Comparison of ENCODE assay signal across 21 cellular contexts in genomic region chr16:28014851-28015250, GRCh38. TPM values are rescaled to one million over a fixed set of nuclear protein-coding genes. Genes with fewer than 3 reads are reported as not detected.
DNase-seq lines count a peak whose midpoint lies in the region; TF ChIP-seq lines count a peak whose summit lies in the region.
"Had no signal": no experiment of that assay in that cellular context is flagged by ENCODE, and none has a peak within 500 bp of the region (broad histone marks: within the 10 kb centered on the region; RNA-seq: fewer than 3 reads in every experiment).

No MANE protein-coding gene starts in this region.

- H3K36me3 ChIP-seq in osteoblast (ENCODE audit: insufficient read depth, low read length), result no peaks in the 10 kb centered on the region
- no peaks in the 10 kb centered on the region for H3K36me3 ChIP-seq in GM23248 (ENCODE audit: low read depth)
- H3K36me3 ChIP-seq in BE2C, result no peaks in the 10 kb centered on the region
- H3K36me3 ChIP-seq: BLaER1 treated with 17β-estradiol and CSF1 and Interleukin-3, amounts not matched to agents 10 nM and 100 nM had no signal

- 59 to 73% methylated on average over 3 of the region's 3 CpGs for whole genome bisulfite sequencing in GM23248 (ENCODE audit: low coverage in 1 of 2, low lambda C conversion rate in 2 of 2, missing lambda C conversion rate in 2 of 2), 2 experiments

- peaks cover 4% of the 10 kb centered on the region; the same call in 1 of the 2 replicates for H3F3A ChIP-seq in GM23248 (ENCODE audit: insufficient read depth)

- H3K27ac ChIP-seq in osteoblast (ENCODE audit: low read depth, low read length) (no peak overlapping the region), GM23248 (no peak overlapping the region)
- H3K27ac ChIP-seq: C4-2B had no signal

- peaks cover 5% of the 10 kb centered on the region for H3K9me3 ChIP-seq in osteoblast (ENCODE audit: low read depth, low read length)
- H3K9me3 ChIP-seq in GM23248 (ENCODE audit: low read depth), result no peaks in the 10 kb centered on the region
- H3K9me3 ChIP-seq in BE2C, result no peaks in the 10 kb centered on the region
- H3K9me3 ChIP-seq: Caco-2 had no signal

- H3K4me2 ChIP-seq in osteoblast (ENCODE audit: insufficient read depth, low read length) (no peak overlapping the region), GM23248 (ENCODE audit: unreplicated experiment) (no peak overlapping the region)
- H3K4me2 ChIP-seq: BLaER1 treated with 17β-estradiol and CSF1 and Interleukin-3, amounts not matched to agents 10 nM and 100 nM had no signal

- H3K9ac ChIP-seq in GM23248, result no peak overlapping the region
- H3K9ac ChIP-seq: BLaER1 treated with 17β-estradiol and CSF1 and Interleukin-3, amounts not matched to agents 10 nM and 100 nM had no signal

- peaks cover 22% of the 10 kb centered on the region for H3K4me1 ChIP-seq in osteoblast (ENCODE audit: insufficient read depth, low read length)
- H3K4me1 ChIP-seq in GM23248 (ENCODE audit: insufficient read depth), result peaks cover 15% of the 10 kb centered on the region
- no peaks in the 10 kb centered on the region for H3K4me1 ChIP-seq in BE2C
- H3K4me1 ChIP-seq: Caco-2 had no signal

- no peak overlapping the region for H3K4me3 ChIP-seq in osteoblast (ENCODE audit: insufficient read depth, low read length)
- H3K4me3 ChIP-seq in GM23248, result no peak overlapping the region
- H3K4me3 ChIP-seq in BE2C (ENCODE audit: low read depth, low read length), result no peak overlapping the region
- H3K4me3 ChIP-seq: BLaER1 treated with 17β-estradiol and CSF1 and Interleukin-3, amounts not matched to agents 10 nM and 100 nM; GM12878 had no signal

- DNase-seq in globus pallidus (ENCODE audit: low spot score), result peak; percentile 8
- DNase-seq in osteoblast (ENCODE audit: insufficient read length, low spot score, missing footprints), result peak; percentile 63
- DNase-seq in posterior vena cava (ENCODE audit: low spot score), result peak; percentile 8
- no peak for DNase-seq in GM23248
- no peak for DNase-seq in BE2C
- DNase-seq in cerebellar cortex (ENCODE audit: low spot score), result no peak
- DNase-seq in NCI-H187 (lab: John Stamatoyannopoulos, UW), result no peak
- DNase-seq: 8988T; ACHN; Caco-2; Calu3; CD4-positive, alpha-beta T cell; CD8-positive, alpha-beta T cell; DMS79 treated with DMSO at 0.1 percent for 48 hours; GF-D8 had no signal

- intact Hi-C loops in posterior vena cava (cut with DNase I), result loop anchor here in 1 of 2 donors (10.0 kb wide), 1 partner anchor 60 kb away; no protein-coding TSS in a partner anchor

- H4K20me1 ChIP-seq in osteoblast (ENCODE audit: insufficient read depth, low read length) (no peaks in the 10 kb centered on the region), GM23248 (ENCODE audit: insufficient read depth) (no peaks in the 10 kb centered on the region)
- H4K20me1 ChIP-seq: BLaER1 treated with 17β-estradiol and CSF1 and Interleukin-3, amounts not matched to agents 10 nM and 100 nM had no signal

- H3K9me2 ChIP-seq in GM23248 (ENCODE audit: insufficient read depth), result no peaks in the 10 kb centered on the region

- TF ChIP-seq CTCF in osteoblast (IDR thresholded peaks at IDR 0.05; ENCODE audit: extremely low read depth, low read depth, low read length), result no peak
- no peak for TF ChIP-seq CTCF in BE2C (IDR thresholded peaks at IDR 0.05; ENCODE audit: low read depth, low read length)

- in situ Hi-C loops in GM23248 (cut with MboI), result no loop called here

- H3K27me3 ChIP-seq in osteoblast (ENCODE audit: insufficient read depth, low read length) (peaks cover 23% of the 10 kb centered on the region), GM23248 (replicated peaks; ENCODE audit: insufficient read depth) (peaks cover 17% of the 10 kb centered on the region), BE2C (0 out of 2 replicates have a peak, but pooled peaks cover 2% of the 10 kb centered on the region)
- H3K27me3 ChIP-seq: BLaER1 treated with 17β-estradiol and CSF1 and Interleukin-3, amounts not matched to agents 10 nM and 100 nM had no signal

- H3K79me2 ChIP-seq in osteoblast (ENCODE audit: insufficient read depth, low read length), result no peaks in the 10 kb centered on the region
- H3K79me2 ChIP-seq in GM23248 (ENCODE audit: insufficient read depth), result no peaks in the 10 kb centered on the region

- no peak overlapping the region for H2AFZ ChIP-seq in osteoblast (ENCODE audit: low read length)
- H2AFZ ChIP-seq in GM23248, result no peak overlapping the region

RNA-seq across cellular contexts. Expression of gene GSG1L, which starts 48.7 kb away (rescaled TPM):
- total RNA-seq in osteoblast, result not detected in 2 replicates
- total RNA-seq in posterior vena cava, result not detected
- total RNA-seq in GM23248 (2014; rRNA removed; shearing (Covaris generic)), result not detected in 2 replicates
- polyA plus RNA-seq in GM23248 (2016; fragmentation: Nextera tagmentation; extraction: Ambion mirVana), result not detected in 2 replicates
- polyA plus RNA-seq in BE2C (2012; ENCODE audit: insufficient read depth, insufficient read length, low read depth), result not detected
- total RNA-seq: A673; Caco-2; Calu3; CD4-positive, alpha-beta T cell; CD8-positive, alpha-beta T cell; GM12878 had no signal
- polyA plus RNA-seq: AG04450, BJ, GM12878 had no signal

Comparison
In these comparisons a context has a peak if more than half of its experiments do, and no peak if none do; other contexts are left out.
1. DNase-seq: peak in globus pallidus (single experiment), osteoblast (single experiment) and posterior vena cava (single experiment); none in GM23248 (single experiment), BE2C (single experiment), cerebellar cortex (single experiment) and NCI-H187 (0 of 2).